Comparison of ENCODE assay signal across 9 cellular contexts in the genomic region with DNA sequence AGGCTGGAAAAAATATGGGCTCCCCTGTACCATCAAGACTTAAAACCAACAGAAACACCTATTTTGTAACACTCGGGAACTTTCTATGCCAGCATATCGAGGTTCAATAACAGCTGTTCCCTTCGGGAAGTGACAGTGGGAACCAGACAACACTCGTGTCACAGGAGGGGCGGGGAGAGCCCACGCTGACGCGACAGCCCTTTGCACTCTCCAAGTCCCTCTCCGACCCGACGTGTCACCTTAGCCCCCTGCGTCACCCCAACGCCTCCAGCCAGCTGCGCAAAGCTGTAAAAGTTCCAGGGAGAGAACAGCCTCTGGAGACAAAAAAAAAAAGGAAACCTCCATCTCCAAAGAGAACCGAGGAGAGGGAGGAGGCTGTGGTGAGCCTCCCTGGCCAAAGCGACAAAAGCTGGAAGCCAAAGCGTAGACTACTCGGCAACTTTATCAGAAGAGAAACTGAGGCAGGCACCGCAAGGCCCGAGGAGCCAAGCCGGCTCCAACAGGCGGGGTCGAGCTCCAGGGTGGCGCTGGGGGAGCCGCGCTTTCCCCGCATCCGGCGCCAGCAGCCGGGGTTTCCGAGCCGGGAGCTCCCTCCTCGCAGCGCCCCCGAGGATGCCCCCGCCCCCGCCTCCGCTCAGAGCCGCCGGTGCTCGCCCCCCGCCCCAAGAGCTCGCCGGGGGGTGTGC. TPM values are rescaled to one million over a fixed set of nuclear protein-coding genes. Genes with fewer than 3 reads are reported as not detected.
A peak's percentile ranks its signal among the peaks of the same experiment; 100 is the strongest.
DNase-seq lines count a peak whose midpoint lies in the region; ATAC-seq, FAIRE-seq and TF ChIP-seq lines count a peak whose summit lies in the region.
"Had no signal": no experiment of that assay in that cellular context is flagged by ENCODE, and none has a peak within 500 bp of the region (broad histone marks: within the 10 kb centered on the region; RNA-seq: fewer than 3 reads in every experiment).

No MANE protein-coding gene starts in this region.

- no peaks in the 10 kb centered on the region for H3K27me3 Mint-ChIP-seq in progenitor cell of endocrine pancreas

- H3K36me3 Mint-ChIP-seq in progenitor cell of endocrine pancreas (ENCODE audit: insufficient read depth) = peaks cover 1% of the 10 kb centered on the region

- H3K4me3 Mint-ChIP-seq in progenitor cell of endocrine pancreas (ENCODE audit: low read depth) = peak overlapping the region; percentile 81

- DNase-seq in GM06990 (ENCODE audit: extremely low read depth, insufficient read length) = peak; percentile 57
- peak; percentile 57 for DNase-seq in OCI-LY7 (ENCODE audit: low spot score)
- DNase-seq in activated effector memory CD4-positive, alpha-beta T cell treated with Interleukin-2 at 50 U/mL for 16 hours = peak; percentile 11
- peak in 37 of 42 donors; percentile 17 to 70 (median 49) for DNase-seq in head of caudate nucleus
- peak; percentile 12 for DNase-seq in progenitor cell of endocrine pancreas (ENCODE audit: low spot score, unreplicated experiment)
- peak; percentile 62 for DNase-seq in urothelium cell line (ENCODE audit: low spot score)
- no peak for DNase-seq in NCI-H2196 (lab: John Stamatoyannopoulos, UW; ENCODE audit: unreplicated experiment)

- peak; percentile 26 for ATAC-seq in HG02610 (IDR thresholded peaks at IDR 0.05; ENCODE audit: unreplicated experiment)

- no peaks in the 10 kb centered on the region for H3K9me2 ChIP-seq in OCI-LY7 (ENCODE audit: insufficient read depth, low read length)

- peaks cover 8% of the 10 kb centered on the region; the same call in 1 of the 2 replicates for H3K79me2 ChIP-seq in OCI-LY7 (ENCODE audit: insufficient read depth, low read depth, low read length)

- POLR2A ChIA-PET in OCI-LY7 (lab: Charles Lee) = interaction anchor here (0.6 to 1.2 kb wide), 6 partner anchors 12 to 920 kb away, joined by 3 to 4 read pairs (median 3); no protein-coding TSS in a partner anchor

- no TSS peak for BruUV-seq in OCI-LY7 (replicated peaks; lab: Mats Ljungman, UMichigan)

- peak overlapping the region; percentile 95 for H3K27ac Mint-ChIP-seq in progenitor cell of endocrine pancreas

- no peaks in the 10 kb centered on the region for H3K9me3 ChIP-seq in OCI-LY7 (ENCODE audit: low read length)

- no peaks in the 10 kb centered on the region for H4K20me1 ChIP-seq in OCI-LY7 (ENCODE audit: insufficient read depth, low read length)

- no peaks in the 10 kb centered on the region for H3K27me3 ChIP-seq in GM06990 (replicated peaks; ENCODE audit: control insufficient read depth, insufficient read depth, low read length)

- intact Hi-C loops in OCI-LY7 (cut with micrococcal nuclease; ENCODE audit: unreplicated experiment) = loop anchor here (5.0 kb wide), 1 partner anchor 231 kb away; a partner anchor contains a TSS
- intact Hi-C loops in head of caudate nucleus (cut with DNase I) = loop anchor here (2.0 kb wide), 1 partner anchor 158 kb away; a partner anchor contains a TSS

- H3K4me3 ChIP-seq in GM06990 (replicated peaks; ENCODE audit: low read depth, low read length) (peak overlapping the region; percentile 88), OCI-LY7 (ENCODE audit: low read depth, low read length, poor library complexity, severe bottlenecking) (peak overlapping the region; percentile 74)

- no peaks in the 10 kb centered on the region; the same call in 1 of the 2 replicates for H3K36me3 ChIP-seq in GM06990 (ENCODE audit: control insufficient read depth, insufficient read depth, low read length)
- no peaks in the 10 kb centered on the region; the same call in 1 of the 2 replicates for H3K36me3 ChIP-seq in OCI-LY7 (ENCODE audit: insufficient read depth, low read length)

- CTCF ChIA-PET in OCI-LY7 (lab: Charles Lee; ENCODE audit: unreplicated experiment) = interaction anchor here (2.9 kb wide), 1 partner anchor 11 kb away, joined by 11 read pairs; no protein-coding TSS in a partner anchor

- H3K4me1 ChIP-seq in OCI-LY7 (ENCODE audit: insufficient read depth, low read length, poor library complexity, severe bottlenecking) = peaks cover 21% of the 10 kb centered on the region

- H2AFZ ChIP-seq in OCI-LY7 (ENCODE audit: low read length) = peak overlapping the region; percentile 74

- H3K4me1 Mint-ChIP-seq in progenitor cell of endocrine pancreas (ENCODE audit: low read depth) = peaks cover 2% of the 10 kb centered on the region

- no peak for FAIRE-seq in urothelium cell line (lab: Jason Lieb, UNC)
- FAIRE-seq: colon had no signal

- TF ChIP-seq CTCF in GM06990 (IDR thresholded peaks at IDR 0.05; ENCODE audit: insufficient read depth, low read length, poor library complexity, severe bottlenecking) = no peak
- TF ChIP-seq CTCF in OCI-LY7 (conservative IDR thresholded peaks at IDR 0.05; ENCODE audit: low read length) = no peak
- TF ChIP-seq CTCF in progenitor cell of endocrine pancreas (IDR thresholded peaks at IDR 0.05; ENCODE audit: unreplicated experiment) = no peak

- H3K4me2 ChIP-seq in OCI-LY7 (ENCODE audit: low read length) = peak overlapping the region; percentile 86

- H3K27ac ChIP-seq in OCI-LY7 (ENCODE audit: low read depth, low read length, poor library complexity, severe bottlenecking) = no peak overlapping the region

- no peaks in the 10 kb centered on the region for H3K9me3 Mint-ChIP-seq in progenitor cell of endocrine pancreas (ENCODE audit: low read depth)

RNA-seq across cellular contexts. Expression of a gene that starts 0.8 kb away (rescaled TPM):
- total RNA-seq in OCI-LY7 (2014; rRNA removed; shearing (Covaris generic)) = 24.2 and 29.9 TPM in 2 replicates
- total RNA-seq in OCI-LY7 (2022) (47.0 and 49.0 TPM in 2 replicates), progenitor cell of endocrine pancreas (26.3 and 26.7 TPM in 2 replicates)
